In the genomic region with DNA sequence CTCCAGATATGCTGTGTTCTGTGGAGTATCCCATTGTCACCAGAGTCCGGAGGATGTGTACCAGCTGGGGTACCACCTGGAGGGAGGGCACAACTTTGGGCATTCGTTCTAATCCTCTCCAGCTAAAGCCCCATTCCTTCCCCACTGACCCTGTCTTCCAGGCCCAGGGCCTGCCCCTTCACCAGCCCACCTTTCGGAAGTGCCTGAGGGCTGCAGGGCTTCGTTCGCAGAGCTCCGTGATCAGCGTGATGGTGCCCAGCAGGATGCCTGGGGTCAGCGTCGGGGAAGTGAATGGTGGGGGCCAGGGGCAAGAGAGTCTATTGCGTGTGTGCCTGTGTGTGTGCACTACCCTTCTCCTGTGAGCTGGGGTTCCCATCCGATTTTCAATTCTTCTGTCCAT, we compare ENCODE assay signal across 30 cellular contexts. TPM values are rescaled to one million over a fixed set of nuclear protein-coding genes. Genes with fewer than 3 reads are reported as not detected.
DNase-seq lines count a peak whose midpoint lies in the region; ATAC-seq, FAIRE-seq and TF ChIP-seq lines count a peak whose summit lies in the region.
"Had no signal": no experiment of that assay in that cellular context is flagged by ENCODE, and none has a peak within 500 bp of the region (broad histone marks: within the 10 kb centered on the region; RNA-seq: fewer than 3 reads in every experiment).

No MANE protein-coding gene starts in this region.

- TF ChIP-seq CTCF in astrocyte (IDR thresholded peaks at IDR 0.05; ENCODE audit: insufficient read depth, low read depth, low read length): no peak
- no peak for TF ChIP-seq CTCF in neural cell (IDR thresholded peaks at IDR 0.05; ENCODE audit: poor library complexity, severe bottlenecking)

- H3K9me2 ChIP-seq in neural cell (ENCODE audit: insufficient read depth, low read length): no peaks in the 10 kb centered on the region

- no peaks in the 10 kb centered on the region for H4K20me1 ChIP-seq in astrocyte (ENCODE audit: insufficient read depth, low read length)
- no peaks in the 10 kb centered on the region for H4K20me1 ChIP-seq in neural cell (ENCODE audit: insufficient read depth)

- no peaks in the 10 kb centered on the region for H3K27me3 ChIP-seq in CD4-positive, alpha-beta memory T cell (ENCODE audit: insufficient read depth, low read length)
- H3K27me3 ChIP-seq in astrocyte (ENCODE audit: insufficient read depth, low read length): no peaks in the 10 kb centered on the region
- no peaks in the 10 kb centered on the region for H3K27me3 ChIP-seq in neural cell (ENCODE audit: insufficient read depth, low read depth, low read length)
- H3K27me3 ChIP-seq: ovary, Peyer's patch, spleen, transverse colon had no signal

- H3K36me3 ChIP-seq in CD4-positive, alpha-beta memory T cell (ENCODE audit: insufficient read depth, low read length): peaks cover 49% of the 10 kb centered on the region
- H3K36me3 ChIP-seq in astrocyte (ENCODE audit: insufficient read depth, low read length) (no peaks in the 10 kb centered on the region), neural cell (ENCODE audit: insufficient read depth, low read length) (no peaks in the 10 kb centered on the region)
- H3K36me3 ChIP-seq: ovary had no signal

- H3K27ac Mint-ChIP-seq in activated CD4-positive, alpha-beta T cell treated with anti-CD3 and anti-CD28 coated beads, Interleukin-2, amount 10 ng/mL, durations not matched to agents 7 days and 5 days: no peak overlapping the region
- no peak overlapping the region for H3K27ac Mint-ChIP-seq in activated CD4-positive, alpha-beta T cell treated with anti-CD3 and anti-CD28 coated beads, Interleukin-2, amount 10 ng/mL, durations not matched to agents 24 days and 14 days
- H3K27ac Mint-ChIP-seq in CD4-positive, alpha-beta memory T cell: peak overlapping the region in 3 of 7 donors; percentile 55 to 61 (median 57)
- no peak overlapping the region for H3K27ac Mint-ChIP-seq in astrocyte (ENCODE audit: unreplicated experiment)
- H3K27ac Mint-ChIP-seq: activated naive CD4-positive, alpha-beta T cell treated with anti-CD3 and anti-CD28 coated beads for 36 hours; dendritic cell treated with granulocyte-macrophage colony-stimulating factor and Interleukin-4, amounts not matched to agents 40 ng/mL and 50 ng/mL, for 4 days; H9 had no signal

- peaks cover 46% of the 10 kb centered on the region for H3K36me3 Mint-ChIP-seq in activated CD4-positive, alpha-beta T cell treated with anti-CD3 and anti-CD28 coated beads, Interleukin-2, amount 10 ng/mL, durations not matched to agents 7 days and 5 days (ENCODE audit: low read depth)
- H3K36me3 Mint-ChIP-seq in activated CD4-positive, alpha-beta T cell treated with anti-CD3 and anti-CD28 coated beads, Interleukin-2, amount 10 ng/mL, durations not matched to agents 24 days and 14 days (ENCODE audit: low read depth): peaks cover 48% of the 10 kb centered on the region
- H3K36me3 Mint-ChIP-seq in CD4-positive, alpha-beta memory T cell: peaks cover 23 to 49% of the 10 kb centered on the region in 2 donors
- peaks cover 5% of the 10 kb centered on the region for H3K36me3 Mint-ChIP-seq in astrocyte (ENCODE audit: low read depth, unreplicated experiment)

- DNase-seq in activated CD4-positive, alpha-beta T cell treated with anti-CD3 and anti-CD28 coated beads, Interleukin-2, amount 10 ng/mL, durations not matched to agents 7 days and 5 days: no peak
- no peak for DNase-seq in activated CD4-positive, alpha-beta T cell treated with anti-CD3 and anti-CD28 coated beads, Interleukin-2, amount 10 ng/mL, durations not matched to agents 24 days and 14 days
- DNase-seq in CD4-positive, alpha-beta memory T cell: no peak
- no peak for DNase-seq in astrocyte (ENCODE audit: low read depth)
- DNase-seq in OCI-M1 (lab: John Stamatoyannopoulos, UW): no peak
- DNase-seq: activated CD8-positive, alpha-beta memory T cell treated with anti-CD3 and anti-CD28 coated beads for 24 hours; activated naive CD4-positive, alpha-beta T cell treated with anti-CD3 and anti-CD28 coated beads for 36 hours; activated T-cell treated with anti-CD3 and anti-CD28 coated beads, Interleukin-2, amount 50 U/mL, for 1 hour; AML-193; anterior cingulate cortex; DMS53; foreskin melanocyte; H9; IMR-90; NCI-H1105 treated with DMSO at 0.1 percent for 48 hours; NCI-H2081; NCI-H226; NCI-H69; Peyer's patch; spleen; transverse colon had no signal

- intact Hi-C loops in activated CD4-positive, alpha-beta T cell treated with anti-CD3 and anti-CD28 coated beads, Interleukin-2, amount 10 ng/mL, durations not matched to agents 24 days and 14 days (cut with micrococcal nuclease): loop anchor here (2.0 to 10.0 kb wide), 2 partner anchors 15 to 879 kb away; a partner anchor contains a TSS
- intact Hi-C loops in CD4-positive, alpha-beta memory T cell (cut with micrococcal nuclease): loop anchor here (2.0 to 5.0 kb wide), 2 partner anchors 97 to 867 kb away; a partner anchor contains a TSS

- POLR2A ChIA-PET in activated CD4-positive, alpha-beta T cell treated with anti-CD3 and anti-CD28 coated beads, Interleukin-2, amount 10 ng/mL, durations not matched to agents 7 days and 5 days (lab: Charles Lee): no interaction called here
- POLR2A ChIA-PET in CD4-positive, alpha-beta memory T cell (lab: Charles Lee; ENCODE audit: partially characterized antibody): interaction anchor here (1.0 to 5.2 kb wide), 5 partner anchors 8 to 549 kb away, joined by 3 to 44 read pairs (median 5); a partner anchor contains a TSS

- no peaks in the 10 kb centered on the region for H3K9me3 Mint-ChIP-seq in activated CD4-positive, alpha-beta T cell treated with anti-CD3 and anti-CD28 coated beads, Interleukin-2, amount 10 ng/mL, durations not matched to agents 7 days and 5 days
- no peaks in the 10 kb centered on the region for H3K9me3 Mint-ChIP-seq in activated CD4-positive, alpha-beta T cell treated with anti-CD3 and anti-CD28 coated beads, Interleukin-2, amount 10 ng/mL, durations not matched to agents 24 days and 14 days
- no peaks in the 10 kb centered on the region for H3K9me3 Mint-ChIP-seq in CD4-positive, alpha-beta memory T cell
- no peaks in the 10 kb centered on the region for H3K9me3 Mint-ChIP-seq in astrocyte (ENCODE audit: unreplicated experiment)
- H3K9me3 Mint-ChIP-seq: activated naive CD4-positive, alpha-beta T cell treated with anti-CD3 and anti-CD28 coated beads for 36 hours; dendritic cell treated with granulocyte-macrophage colony-stimulating factor and Interleukin-4, amounts not matched to agents 40 ng/mL and 50 ng/mL, for 4 days; H9 had no signal

- H3K27ac ChIP-seq in CD4-positive, alpha-beta memory T cell (ENCODE audit: low read depth, low read length): no peak overlapping the region
- no peak overlapping the region for H3K27ac ChIP-seq in astrocyte (ENCODE audit: low read depth, low read length)
- no peak overlapping the region for H3K27ac ChIP-seq in neural cell (ENCODE audit: low read length)
- H3K27ac ChIP-seq: esophagus muscularis mucosa, ovary, Peyer's patch, transverse colon had no signal

- H3F3A ChIP-seq in neural cell (ENCODE audit: insufficient read depth, low read length, poor library complexity, severe bottlenecking): no peaks in the 10 kb centered on the region

- H3K9ac ChIP-seq in astrocyte (ENCODE audit: low read length): no peak overlapping the region
- H3K9ac ChIP-seq in neural cell (ENCODE audit: low read length): no peak overlapping the region

- no peak for FAIRE-seq in astrocyte (lab: Jason Lieb, UNC)
- FAIRE-seq: A204.1, TTC549 had no signal

- H3K27me3 Mint-ChIP-seq in activated CD4-positive, alpha-beta T cell treated with anti-CD3 and anti-CD28 coated beads, Interleukin-2, amount 10 ng/mL, durations not matched to agents 7 days and 5 days: no peaks in the 10 kb centered on the region
- no peaks in the 10 kb centered on the region for H3K27me3 Mint-ChIP-seq in activated CD4-positive, alpha-beta T cell treated with anti-CD3 and anti-CD28 coated beads, Interleukin-2, amount 10 ng/mL, durations not matched to agents 24 days and 14 days
- no peaks in the 10 kb centered on the region for H3K27me3 Mint-ChIP-seq in CD4-positive, alpha-beta memory T cell
- no peaks in the 10 kb centered on the region for H3K27me3 Mint-ChIP-seq in astrocyte (ENCODE audit: low read depth, unreplicated experiment)
- H3K27me3 Mint-ChIP-seq: dendritic cell treated with granulocyte-macrophage colony-stimulating factor and Interleukin-4, amounts not matched to agents 40 ng/mL and 50 ng/mL, for 4 days had no signal

- H3K4me1 Mint-ChIP-seq in activated CD4-positive, alpha-beta T cell treated with anti-CD3 and anti-CD28 coated beads, Interleukin-2, amount 10 ng/mL, durations not matched to agents 7 days and 5 days: peaks cover 46% of the 10 kb centered on the region
- H3K4me1 Mint-ChIP-seq in activated CD4-positive, alpha-beta T cell treated with anti-CD3 and anti-CD28 coated beads, Interleukin-2, amount 10 ng/mL, durations not matched to agents 24 days and 14 days: peaks cover 33% of the 10 kb centered on the region
- peaks cover 24 to 55% (median 38%) of the 10 kb centered on the region in 4 donors for H3K4me1 Mint-ChIP-seq in CD4-positive, alpha-beta memory T cell
- H3K4me1 Mint-ChIP-seq in astrocyte (ENCODE audit: low read depth, unreplicated experiment): peaks cover 16% of the 10 kb centered on the region

- no peak for ATAC-seq in GM19395 (IDR thresholded peaks at IDR 0.05; ENCODE audit: unreplicated experiment)
- ATAC-seq in GM19463 (IDR thresholded peaks at IDR 0.05; ENCODE audit: unreplicated experiment): no peak

- H2AFZ ChIP-seq in astrocyte (ENCODE audit: low read depth, low read length) (no peak overlapping the region), neural cell (ENCODE audit: low read depth, low read length) (no peak overlapping the region)

- TF ChIP-seq EP300 in neural cell (conservative IDR thresholded peaks at IDR 0.05; ENCODE audit: poor library complexity, severe bottlenecking): no peak

- H3K9me3 ChIP-seq in CD4-positive, alpha-beta memory T cell (ENCODE audit: control insufficient read depth in 1 of 2, low read length in 2 of 2): no peaks in the 10 kb centered on the region
- H3K9me3 ChIP-seq in astrocyte (ENCODE audit: insufficient read depth, low read depth, low read length): no peaks in the 10 kb centered on the region
- H3K9me3 ChIP-seq in neural cell (ENCODE audit: low read length): no peaks in the 10 kb centered on the region
- H3K9me3 ChIP-seq: esophagus muscularis mucosa, ovary, Peyer's patch, spleen, transverse colon had no signal

- H3K4me2 ChIP-seq in astrocyte (ENCODE audit: low read length) (no peak overlapping the region), neural cell (ENCODE audit: low read length) (no peak overlapping the region)

- no peaks in the 10 kb centered on the region for H3K79me2 ChIP-seq in astrocyte (ENCODE audit: insufficient read depth, low read length)
- no peaks in the 10 kb centered on the region for H3K79me2 ChIP-seq in neural cell (replicated peaks; ENCODE audit: insufficient read depth, low read length)

- TF ChIP-seq RAD21 in neural cell (conservative IDR thresholded peaks at IDR 0.05): no peak

- H3K4me3 Mint-ChIP-seq in activated CD4-positive, alpha-beta T cell treated with anti-CD3 and anti-CD28 coated beads, Interleukin-2, amount 10 ng/mL, durations not matched to agents 7 days and 5 days: peak overlapping the region; percentile 97
- no peak overlapping the region for H3K4me3 Mint-ChIP-seq in activated CD4-positive, alpha-beta T cell treated with anti-CD3 and anti-CD28 coated beads, Interleukin-2, amount 10 ng/mL, durations not matched to agents 24 days and 14 days
- peak overlapping the region in 5 of 8 donors; percentile 17 to 43 (median 32) for H3K4me3 Mint-ChIP-seq in CD4-positive, alpha-beta memory T cell
- peak overlapping the region; percentile 45 for H3K4me3 Mint-ChIP-seq in astrocyte (ENCODE audit: unreplicated experiment)
- H3K4me3 Mint-ChIP-seq: activated naive CD4-positive, alpha-beta T cell treated with anti-CD3 and anti-CD28 coated beads for 36 hours; dendritic cell treated with granulocyte-macrophage colony-stimulating factor and Interleukin-4, amounts not matched to agents 40 ng/mL and 50 ng/mL, for 4 days had no signal

- H3K4me3 ChIP-seq in CD4-positive, alpha-beta memory T cell (ENCODE audit: low read length in 2 of 2): no peak overlapping the region
- no peak overlapping the region for H3K4me3 ChIP-seq in astrocyte (ENCODE audit: insufficient read depth, low read depth, low read length)
- H3K4me3 ChIP-seq in neural cell (ENCODE audit: low read length): no peak overlapping the region
- H3K4me3 ChIP-seq: esophagus muscularis mucosa, ovary, Peyer's patch, transverse colon had no signal

- H3K4me1 ChIP-seq in CD4-positive, alpha-beta memory T cell (ENCODE audit: insufficient read depth, low read length): peaks cover 22% of the 10 kb centered on the region
- H3K4me1 ChIP-seq in astrocyte (ENCODE audit: insufficient read depth, low read length): peaks cover 9% of the 10 kb centered on the region

- CTCF ChIA-PET in activated CD4-positive, alpha-beta T cell treated with anti-CD3 and anti-CD28 coated beads, Interleukin-2, amount 10 ng/mL, durations not matched to agents 7 days and 5 days (lab: Charles Lee): no interaction called here
- CTCF ChIA-PET in CD4-positive, alpha-beta memory T cell (lab: Charles Lee; ENCODE audit: partially characterized antibody): interaction anchor here (4.6 to 9.5 kb wide), 2 partner anchors 8 to 88 kb away, joined by 24 to 174 read pairs; a partner anchor contains a TSS

RNA-seq across cellular contexts. Expression of a gene that starts 2.0 kb away (rescaled TPM):
- 100 to 1,000 TPM; 306 to 333 TPM for total RNA-seq in activated CD4-positive, alpha-beta T cell treated with anti-CD3 and anti-CD28 coated beads, Interleukin-2, amount 10 ng/mL, durations not matched to agents 7 days and 5 days
- 135 and 142 TPM in 2 replicates for total RNA-seq in activated CD4-positive, alpha-beta T cell treated with anti-CD3 and anti-CD28 coated beads, Interleukin-2, amount 10 ng/mL, durations not matched to agents 24 days and 14 days
- 100 to 1,000 TPM; 492 to 498 TPM for total RNA-seq in CD4-positive, alpha-beta memory T cell
- polyA plus RNA-seq in CD4-positive, alpha-beta memory T cell: 100 to 1,000 TPM in 1 of 2 donors, 10 to 100 TPM in 1; 65.7 to 108 TPM
- total RNA-seq in astrocyte: 73.6 and 80.9 TPM in 2 replicates
- 127 and 163 TPM in 2 replicates for polyA plus RNA-seq in neural cell
- polyA minus RNA-seq in neural cell: 46.5 and 53.4 TPM in 2 replicates

RNA-seq across cellular contexts. Expression of a gene that starts 9.6 kb away (rescaled TPM):
- 10 to 100 TPM in 1 of 2 experiments, 1 to 10 TPM in 1; 8.1 to 12.7 TPM for total RNA-seq in activated CD4-positive, alpha-beta T cell treated with anti-CD3 and anti-CD28 coated beads, Interleukin-2, amount 10 ng/mL, durations not matched to agents 7 days and 5 days
- total RNA-seq in activated CD4-positive, alpha-beta T cell treated with anti-CD3 and anti-CD28 coated beads, Interleukin-2, amount 10 ng/mL, durations not matched to agents 24 days and 14 days: 14.5 and 16.7 TPM in 2 replicates
- total RNA-seq in CD4-positive, alpha-beta memory T cell: 10 to 100 TPM; 25.6 to 26.2 TPM
- 10 to 100 TPM; 10.9 to 15.5 TPM for polyA plus RNA-seq in CD4-positive, alpha-beta memory T cell
- 6.8 and 8.1 TPM in 2 replicates for total RNA-seq in astrocyte
- 51.3 and 58.2 TPM in 2 replicates for polyA plus RNA-seq in neural cell
- polyA minus RNA-seq in neural cell: 25.8 and 37.0 TPM in 2 replicates

RNA-seq across cellular contexts. Expression of a gene that starts 13.0 kb away (rescaled TPM):
- not detected for total RNA-seq in activated CD4-positive, alpha-beta T cell treated with anti-CD3 and anti-CD28 coated beads, Interleukin-2, amount 10 ng/mL, durations not matched to agents 7 days and 5 days
- not detected in 2 replicates for total RNA-seq in activated CD4-positive, alpha-beta T cell treated with anti-CD3 and anti-CD28 coated beads, Interleukin-2, amount 10 ng/mL, durations not matched to agents 24 days and 14 days
- total RNA-seq in CD4-positive, alpha-beta memory T cell: not detected
- polyA plus RNA-seq in CD4-positive, alpha-beta memory T cell: under 1 TPM in 1 of 2 donors, not detected in 1; 0.08 TPM
- 0.87 and 1.1 TPM in 2 replicates for total RNA-seq in astrocyte
- 68.2 and 76.9 TPM in 2 replicates for polyA plus RNA-seq in neural cell
- polyA minus RNA-seq in neural cell: 59.4 and 60.7 TPM in 2 replicates
- total RNA-seq: G401, IMR-90 had no signal
- polyA plus RNA-seq: IMR-90 had no signal

RNA-seq across cellular contexts. Expression of a gene that starts 14.1 kb away (rescaled TPM):
- 1 to 10 TPM; 1.0 to 1.1 TPM for total RNA-seq in activated CD4-positive, alpha-beta T cell treated with anti-CD3 and anti-CD28 coated beads, Interleukin-2, amount 10 ng/mL, durations not matched to agents 7 days and 5 days
- total RNA-seq in activated CD4-positive, alpha-beta T cell treated with anti-CD3 and anti-CD28 coated beads, Interleukin-2, amount 10 ng/mL, durations not matched to agents 24 days and 14 days: 1.8 and 2.8 TPM in 2 replicates
- under 1 TPM; 0.35 to 0.36 TPM for total RNA-seq in CD4-positive, alpha-beta memory T cell
- polyA plus RNA-seq in CD4-positive, alpha-beta memory T cell: not detected
- 27.3 TPM in 2 replicates for total RNA-seq in astrocyte
- polyA plus RNA-seq in neural cell: 0.72 and 1.7 TPM in 2 replicates
- 5.4 and 13.0 TPM in 2 replicates for polyA minus RNA-seq in neural cell
